ENCODE assay signal across 1 cellular context in the genomic region with DNA sequence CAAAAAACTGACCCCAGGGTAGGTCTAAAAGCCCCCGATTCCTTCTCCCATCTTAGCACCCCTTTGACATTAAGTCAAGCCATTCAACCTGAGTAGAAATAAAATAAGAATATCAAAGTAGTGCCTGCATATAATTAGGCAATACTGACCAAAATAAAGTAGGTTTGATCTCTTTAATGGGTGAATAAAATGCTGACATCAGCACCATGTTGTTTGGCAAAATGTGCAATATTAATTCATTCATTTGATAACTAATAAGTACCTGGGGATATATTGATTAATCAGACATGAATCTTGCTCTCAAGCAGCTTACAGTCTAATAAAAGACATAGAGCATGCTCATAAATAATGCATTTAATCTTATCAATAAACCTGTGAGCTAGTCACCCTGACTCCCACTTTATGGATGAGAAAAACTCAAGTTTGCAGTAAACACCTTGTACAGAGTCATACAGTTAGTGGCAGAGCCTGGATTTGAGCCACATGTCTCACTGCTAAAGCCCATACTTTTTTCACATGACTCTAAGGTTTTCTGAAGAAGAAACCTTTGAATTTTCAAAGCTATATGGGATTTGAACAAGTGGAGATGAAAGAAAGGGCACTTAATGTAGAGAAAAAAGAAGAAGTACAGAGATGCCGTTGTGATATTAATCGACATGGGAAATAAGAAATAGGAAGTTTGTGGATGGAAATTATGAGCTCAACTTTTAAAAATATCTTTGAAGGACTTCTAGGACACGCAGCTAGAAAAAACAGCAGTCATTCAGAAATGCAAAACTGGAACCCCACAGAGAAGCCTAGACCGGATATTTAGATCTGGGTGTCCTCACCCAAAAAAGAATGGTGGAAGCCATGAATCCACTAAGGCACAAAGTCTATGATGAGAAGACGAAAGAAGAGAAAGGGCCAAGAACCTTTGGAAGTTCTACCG.
A peak's percentile ranks its signal among the peaks of the same experiment; 100 is the strongest.
TF ChIP-seq lines count a peak whose summit lies in the region.

No MANE protein-coding gene starts in this region.

TF ChIP-seq in GM12878, 131 proteins besides CTCF, POLR2A, EP300 and RAD21 (continued from another document):
- TF ChIP-seq, protein P1, sequence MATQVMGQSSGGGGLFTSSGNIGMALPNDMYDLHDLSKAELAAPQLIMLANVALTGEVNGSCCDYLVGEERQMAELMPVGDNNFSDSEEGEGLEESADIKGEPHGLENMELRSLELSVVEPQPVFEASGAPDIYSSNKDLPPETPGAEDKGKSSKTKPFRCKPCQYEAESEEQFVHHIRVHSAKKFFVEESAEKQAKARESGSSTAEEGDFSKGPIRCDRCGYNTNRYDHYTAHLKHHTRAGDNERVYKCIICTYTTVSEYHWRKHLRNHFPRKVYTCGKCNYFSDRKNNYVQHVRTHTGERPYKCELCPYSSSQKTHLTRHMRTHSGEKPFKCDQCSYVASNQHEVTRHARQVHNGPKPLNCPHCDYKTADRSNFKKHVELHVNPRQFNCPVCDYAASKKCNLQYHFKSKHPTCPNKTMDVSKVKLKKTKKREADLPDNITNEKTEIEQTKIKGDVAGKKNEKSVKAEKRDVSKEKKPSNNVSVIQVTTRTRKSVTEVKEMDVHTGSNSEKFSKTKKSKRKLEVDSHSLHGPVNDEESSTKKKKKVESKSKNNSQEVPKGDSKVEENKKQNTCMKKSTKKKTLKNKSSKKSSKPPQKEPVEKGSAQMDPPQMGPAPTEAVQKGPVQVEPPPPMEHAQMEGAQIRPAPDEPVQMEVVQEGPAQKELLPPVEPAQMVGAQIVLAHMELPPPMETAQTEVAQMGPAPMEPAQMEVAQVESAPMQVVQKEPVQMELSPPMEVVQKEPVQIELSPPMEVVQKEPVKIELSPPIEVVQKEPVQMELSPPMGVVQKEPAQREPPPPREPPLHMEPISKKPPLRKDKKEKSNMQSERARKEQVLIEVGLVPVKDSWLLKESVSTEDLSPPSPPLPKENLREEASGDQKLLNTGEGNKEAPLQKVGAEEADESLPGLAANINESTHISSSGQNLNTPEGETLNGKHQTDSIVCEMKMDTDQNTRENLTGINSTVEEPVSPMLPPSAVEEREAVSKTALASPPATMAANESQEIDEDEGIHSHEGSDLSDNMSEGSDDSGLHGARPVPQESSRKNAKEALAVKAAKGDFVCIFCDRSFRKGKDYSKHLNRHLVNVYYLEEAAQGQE (IDR thresholded peaks at IDR 0.05; ENCODE audit: low read depth, low read length): no peak
- TF ChIP-seq, protein P2, sequence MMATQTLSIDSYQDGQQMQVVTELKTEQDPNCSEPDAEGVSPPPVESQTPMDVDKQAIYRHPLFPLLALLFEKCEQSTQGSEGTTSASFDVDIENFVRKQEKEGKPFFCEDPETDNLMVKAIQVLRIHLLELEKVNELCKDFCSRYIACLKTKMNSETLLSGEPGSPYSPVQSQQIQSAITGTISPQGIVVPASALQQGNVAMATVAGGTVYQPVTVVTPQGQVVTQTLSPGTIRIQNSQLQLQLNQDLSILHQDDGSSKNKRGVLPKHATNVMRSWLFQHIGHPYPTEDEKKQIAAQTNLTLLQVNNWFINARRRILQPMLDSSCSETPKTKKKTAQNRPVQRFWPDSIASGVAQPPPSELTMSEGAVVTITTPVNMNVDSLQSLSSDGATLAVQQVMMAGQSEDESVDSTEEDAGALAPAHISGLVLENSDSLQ (IDR thresholded peaks at IDR 0.05): 0 out of 2 replicates have a peak, but pooled peaks have one; percentile 14
- TF ChIP-seq, protein P3, sequence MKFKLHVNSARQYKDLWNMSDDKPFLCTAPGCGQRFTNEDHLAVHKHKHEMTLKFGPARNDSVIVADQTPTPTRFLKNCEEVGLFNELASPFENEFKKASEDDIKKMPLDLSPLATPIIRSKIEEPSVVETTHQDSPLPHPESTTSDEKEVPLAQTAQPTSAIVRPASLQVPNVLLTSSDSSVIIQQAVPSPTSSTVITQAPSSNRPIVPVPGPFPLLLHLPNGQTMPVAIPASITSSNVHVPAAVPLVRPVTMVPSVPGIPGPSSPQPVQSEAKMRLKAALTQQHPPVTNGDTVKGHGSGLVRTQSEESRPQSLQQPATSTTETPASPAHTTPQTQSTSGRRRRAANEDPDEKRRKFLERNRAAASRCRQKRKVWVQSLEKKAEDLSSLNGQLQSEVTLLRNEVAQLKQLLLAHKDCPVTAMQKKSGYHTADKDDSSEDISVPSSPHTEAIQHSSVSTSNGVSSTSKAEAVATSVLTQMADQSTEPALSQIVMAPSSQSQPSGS (IDR thresholded peaks at IDR 0.05; ENCODE audit: low read length): peak; percentile 77
- TF ChIP-seq ZZZ3 (IDR thresholded peaks at IDR 0.05; ENCODE audit: control insufficient read depth, insufficient read length, low read depth) (no peak), ESRRA (IDR thresholded peaks at IDR 0.05; ENCODE audit: low read length) (no peak), SIN3A (IDR thresholded peaks at IDR 0.05; ENCODE audit: low read depth, low read length) (no peak), LARP7 (IDR thresholded peaks at IDR 0.05) (no peak), POU2F2 (IDR thresholded peaks at IDR 0.05; ENCODE audit: borderline replicate concordance, low read depth, low read length) (no peak), ETV6 (conservative IDR thresholded peaks at IDR 0.05 in 1 of 2, IDR thresholded peaks at IDR 0.05 in 1 of 2; ENCODE audit: borderline replicate concordance in 1 of 2, low read depth in 1 of 2) (peak in 1 of 2 experiments; percentile 62; a peak in 1 of 4 replicates), TCF7 (IDR thresholded peaks at IDR 0.05; ENCODE audit: borderline replicate concordance) (0 out of 2 replicates have a peak, but pooled peaks have one; percentile 35), STAT3 (IDR thresholded peaks at IDR 0.05; ENCODE audit: low read depth, low read length) (no peak), SREBF2 (IDR thresholded peaks at IDR 0.05; ENCODE audit: low read length) (no peak), POLR2AphosphoS2 (IDR thresholded peaks at IDR 0.05; ENCODE audit: low read depth, low read length) (no peak), CBX5 (IDR thresholded peaks at IDR 0.05; ENCODE audit: low read depth) (0 out of 2 replicates have a peak, but pooled peaks have one; percentile 12), CREM (IDR thresholded peaks at IDR 0.05; ENCODE audit: low read depth) (0 out of 2 replicates have a peak, but pooled peaks have one; percentile 13), NFIC (IDR thresholded peaks at IDR 0.05; ENCODE audit: low read depth, low read length) (peak; percentile 87), IKZF1 (conservative IDR thresholded peaks at IDR 0.05) (peak; percentile 41; the same call in 1 of the 2 replicates), STAT1 (conservative IDR thresholded peaks at IDR 0.05) (no peak), SMC3 (IDR thresholded peaks at IDR 0.05; ENCODE audit: borderline replicate concordance, low read length) (no peak), SREBF1 (IDR thresholded peaks at IDR 0.05; ENCODE audit: low read length) (no peak), MYC (IDR thresholded peaks at IDR 0.05; ENCODE audit: insufficient read depth, insufficient read length, insufficient replicate concordance, low read length, severe bottlenecking) (no peak), GABPA (IDR thresholded peaks at IDR 0.05; ENCODE audit: low read depth) (no peak), GATAD2B (conservative IDR thresholded peaks at IDR 0.05; ENCODE audit: low read depth) (no peak), BHLHE40 (IDR thresholded peaks at IDR 0.05; ENCODE audit: borderline replicate concordance in 1 of 2, low read depth in 2 of 2, low read length in 1 of 2) (no peak), RUNX3 (IDR thresholded peaks at IDR 0.05; ENCODE audit: low read length) (peak; percentile 57), CEBPB (IDR thresholded peaks at IDR 0.05; ENCODE audit: borderline replicate concordance in 1 of 2, low read depth in 2 of 2, low read length in 2 of 2) (no peak), YY1 (IDR thresholded peaks at IDR 0.05; ENCODE audit: low read depth, low read length) (0 out of 2 replicates have a peak, but pooled peaks have one; percentile 35), ATF7 (IDR thresholded peaks at IDR 0.05; ENCODE audit: low read depth) (peak; percentile 70), SMARCA5 (IDR thresholded peaks at IDR 0.05) (no peak), MTA2 (IDR thresholded peaks at IDR 0.05; ENCODE audit: low read depth) (peak; percentile 16; the same call in 1 of the 2 replicates), EED (IDR thresholded peaks at IDR 0.05; ENCODE audit: low read depth) (peak; percentile 58), JUNB (IDR thresholded peaks at IDR 0.05) (peak; percentile 24; the same call in 1 of the 2 replicates), ASH2L (IDR thresholded peaks at IDR 0.05; ENCODE audit: borderline replicate concordance, low read depth) (no peak), MEF2A (IDR thresholded peaks at IDR 0.05; ENCODE audit: insufficient read depth, low read depth, low read length) (peak; percentile 87), POLR2AphosphoS5 (IDR thresholded peaks at IDR 0.05; ENCODE audit: low read length) (no peak), CBFB (IDR thresholded peaks at IDR 0.05; ENCODE audit: low read depth) (no peak), TAF1 (IDR thresholded peaks at IDR 0.05; ENCODE audit: borderline replicate concordance, low read depth, low read length) (no peak)
- TF ChIP-seq, protein P4, sequence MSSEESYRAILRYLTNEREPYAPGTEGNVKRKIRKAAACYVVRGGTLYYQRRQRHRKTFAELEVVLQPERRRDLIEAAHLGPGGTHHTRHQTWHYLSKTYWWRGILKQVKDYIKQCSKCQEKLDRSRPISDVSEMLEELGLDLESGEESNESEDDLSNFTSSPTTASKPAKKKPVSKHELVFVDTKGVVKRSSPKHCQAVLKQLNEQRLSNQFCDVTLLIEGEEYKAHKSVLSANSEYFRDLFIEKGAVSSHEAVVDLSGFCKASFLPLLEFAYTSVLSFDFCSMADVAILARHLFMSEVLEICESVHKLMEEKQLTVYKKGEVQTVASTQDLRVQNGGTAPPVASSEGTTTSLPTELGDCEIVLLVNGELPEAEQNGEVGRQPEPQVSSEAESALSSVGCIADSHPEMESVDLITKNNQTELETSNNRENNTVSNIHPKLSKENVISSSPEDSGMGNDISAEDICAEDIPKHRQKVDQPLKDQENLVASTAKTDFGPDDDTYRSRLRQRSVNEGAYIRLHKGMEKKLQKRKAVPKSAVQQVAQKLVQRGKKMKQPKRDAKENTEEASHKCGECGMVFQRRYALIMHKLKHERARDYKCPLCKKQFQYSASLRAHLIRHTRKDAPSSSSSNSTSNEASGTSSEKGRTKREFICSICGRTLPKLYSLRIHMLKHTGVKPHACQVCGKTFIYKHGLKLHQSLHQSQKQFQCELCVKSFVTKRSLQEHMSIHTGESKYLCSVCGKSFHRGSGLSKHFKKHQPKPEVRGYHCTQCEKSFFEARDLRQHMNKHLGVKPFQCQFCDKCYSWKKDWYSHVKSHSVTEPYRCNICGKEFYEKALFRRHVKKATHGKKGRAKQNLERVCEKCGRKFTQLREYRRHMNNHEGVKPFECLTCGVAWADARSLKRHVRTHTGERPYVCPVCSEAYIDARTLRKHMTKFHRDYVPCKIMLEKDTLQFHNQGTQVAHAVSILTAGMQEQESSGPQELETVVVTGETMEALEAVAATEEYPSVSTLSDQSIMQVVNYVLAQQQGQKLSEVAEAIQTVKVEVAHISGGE (CRISPR knock-in tag; IDR thresholded peaks at IDR 0.05): no peak
- TF ChIP-seq, protein P5, sequence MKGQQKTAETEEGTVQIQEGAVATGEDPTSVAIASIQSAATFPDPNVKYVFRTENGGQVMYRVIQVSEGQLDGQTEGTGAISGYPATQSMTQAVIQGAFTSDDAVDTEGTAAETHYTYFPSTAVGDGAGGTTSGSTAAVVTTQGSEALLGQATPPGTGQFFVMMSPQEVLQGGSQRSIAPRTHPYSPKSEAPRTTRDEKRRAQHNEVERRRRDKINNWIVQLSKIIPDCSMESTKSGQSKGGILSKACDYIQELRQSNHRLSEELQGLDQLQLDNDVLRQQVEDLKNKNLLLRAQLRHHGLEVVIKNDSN (IDR thresholded peaks at IDR 0.05; ENCODE audit: borderline replicate concordance, extremely low read length, insufficient read depth, low read depth, low read length): no peak
- TF ChIP-seq, protein P6, sequence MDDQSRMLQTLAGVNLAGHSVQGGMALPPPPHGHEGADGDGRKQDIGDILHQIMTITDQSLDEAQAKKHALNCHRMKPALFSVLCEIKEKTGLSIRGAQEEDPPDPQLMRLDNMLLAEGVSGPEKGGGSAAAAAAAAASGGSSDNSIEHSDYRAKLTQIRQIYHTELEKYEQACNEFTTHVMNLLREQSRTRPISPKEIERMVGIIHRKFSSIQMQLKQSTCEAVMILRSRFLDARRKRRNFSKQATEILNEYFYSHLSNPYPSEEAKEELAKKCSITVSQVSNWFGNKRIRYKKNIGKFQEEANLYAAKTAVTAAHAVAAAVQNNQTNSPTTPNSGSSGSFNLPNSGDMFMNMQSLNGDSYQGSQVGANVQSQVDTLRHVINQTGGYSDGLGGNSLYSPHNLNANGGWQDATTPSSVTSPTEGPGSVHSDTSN (IDR thresholded peaks at IDR 0.05; ENCODE audit: insufficient replicate concordance, low read depth, low read length): no peak
- TF ChIP-seq, protein P7, sequence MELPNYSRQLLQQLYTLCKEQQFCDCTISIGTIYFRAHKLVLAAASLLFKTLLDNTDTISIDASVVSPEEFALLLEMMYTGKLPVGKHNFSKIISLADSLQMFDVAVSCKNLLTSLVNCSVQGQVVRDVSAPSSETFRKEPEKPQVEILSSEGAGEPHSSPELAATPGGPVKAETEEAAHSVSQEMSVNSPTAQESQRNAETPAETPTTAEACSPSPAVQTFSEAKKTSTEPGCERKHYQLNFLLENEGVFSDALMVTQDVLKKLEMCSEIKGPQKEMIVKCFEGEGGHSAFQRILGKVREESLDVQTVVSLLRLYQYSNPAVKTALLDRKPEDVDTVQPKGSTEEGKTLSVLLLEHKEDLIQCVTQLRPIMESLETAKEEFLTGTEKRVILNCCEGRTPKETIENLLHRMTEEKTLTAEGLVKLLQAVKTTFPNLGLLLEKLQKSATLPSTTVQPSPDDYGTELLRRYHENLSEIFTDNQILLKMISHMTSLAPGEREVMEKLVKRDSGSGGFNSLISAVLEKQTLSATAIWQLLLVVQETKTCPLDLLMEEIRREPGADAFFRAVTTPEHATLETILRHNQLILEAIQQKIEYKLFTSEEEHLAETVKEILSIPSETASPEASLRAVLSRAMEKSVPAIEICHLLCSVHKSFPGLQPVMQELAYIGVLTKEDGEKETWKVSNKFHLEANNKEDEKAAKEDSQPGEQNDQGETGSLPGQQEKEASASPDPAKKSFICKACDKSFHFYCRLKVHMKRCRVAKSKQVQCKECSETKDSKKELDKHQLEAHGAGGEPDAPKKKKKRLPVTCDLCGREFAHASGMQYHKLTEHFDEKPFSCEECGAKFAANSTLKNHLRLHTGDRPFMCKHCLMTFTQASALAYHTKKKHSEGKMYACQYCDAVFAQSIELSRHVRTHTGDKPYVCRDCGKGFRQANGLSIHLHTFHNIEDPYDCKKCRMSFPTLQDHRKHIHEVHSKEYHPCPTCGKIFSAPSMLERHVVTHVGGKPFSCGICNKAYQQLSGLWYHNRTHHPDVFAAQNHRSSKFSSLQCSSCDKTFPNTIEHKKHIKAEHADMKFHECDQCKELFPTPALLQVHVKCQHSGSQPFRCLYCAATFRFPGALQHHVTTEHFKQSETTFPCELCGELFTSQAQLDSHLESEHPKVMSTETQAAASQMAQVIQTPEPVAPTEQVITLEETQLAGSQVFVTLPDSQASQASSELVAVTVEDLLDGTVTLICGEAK (IDR thresholded peaks at IDR 0.05; ENCODE audit: borderline replicate concordance): no peak
